ENCODE assay signal across 8 cellular contexts in genomic region chr3:194493997-194494927, GRCh38. TPM values are rescaled to one million over a fixed set of nuclear protein-coding genes. Genes with fewer than 3 reads are reported as not detected.
A peak's percentile ranks its signal among the peaks of the same experiment; 100 is the strongest.
DNase-seq lines count a peak whose midpoint lies in the region; ATAC-seq and TF ChIP-seq lines count a peak whose summit lies in the region.
"Not testable (repeated sequence)": the region's sequence is repeated elsewhere in the genome, so short reads cannot be mapped to it uniquely, and the experiment has no call there.

No MANE protein-coding gene starts in this region.

- H3K36me3 Mint-ChIP-seq in activated T-cell treated with anti-CD3 and anti-CD28 coated beads, Interleukin-2, amount 50 U/mL, for 24 hours (ENCODE audit: low read depth), result not testable (repeated sequence)

- H3K4me1 ChIP-seq in GM23248 (ENCODE audit: insufficient read depth) (peaks cover 37% of the 10 kb centered on the region), OCI-LY1 (ENCODE audit: insufficient read depth, low read length, severe bottlenecking) (peaks cover 62% of the 10 kb centered on the region), mammary epithelial cell (ENCODE audit: insufficient read depth, low read length) (peaks cover 17% of the 10 kb centered on the region), left lung (peaks cover 0 to 67% of the 10 kb centered on the region in 2 donors), skeletal muscle satellite cell (ENCODE audit: control insufficient read depth, insufficient read depth, low read length) (peaks cover 40% of the 10 kb centered on the region)

- CTCF ChIA-PET in mammary epithelial cell (lab: Charles Lee; ENCODE audit: low non-redundant PET), result not testable (repeated sequence)

- H3K27ac ChIP-seq in GM23248 (peak overlapping the region; percentile 67), OCI-LY1 (ENCODE audit: low read depth, low read length, poor library complexity, severe bottlenecking) (peak overlapping the region; percentile 35)
- H3K27ac ChIP-seq in mammary epithelial cell (ENCODE audit: insufficient read depth, low read depth, low read length); left lung: not testable (repeated sequence)

- H3K9me3 ChIP-seq in GM23248 (ENCODE audit: low read depth); OCI-LY1 (ENCODE audit: low read length); mammary epithelial cell (replicated peaks; ENCODE audit: insufficient read depth, low read length); left lung; skeletal muscle satellite cell (replicated peaks; ENCODE audit: low read length): not testable (repeated sequence)

- DNase-seq in AG08395 (ENCODE audit: low spot score) (peak; percentile 70), GM23248 (peak; percentile 93), mammary epithelial cell (peak; percentile 70), fibroblast of peridontal ligament (ENCODE audit: extremely low read depth) (peak; percentile 88)
- not testable (repeated sequence) for DNase-seq in activated T-cell treated with anti-CD3 and anti-CD28 coated beads, Interleukin-2, amount 50 U/mL, for 24 hours; left lung

- TF ChIP-seq CTCF in OCI-LY1 (IDR thresholded peaks at IDR 0.05; ENCODE audit: low read length); mammary epithelial cell (conservative IDR thresholded peaks at IDR 0.05 in 1 of 2, IDR thresholded peaks at IDR 0.05 in 1 of 2; ENCODE audit: extremely low read depth in 1 of 2, insufficient read depth in 1 of 2, low read depth in 1 of 2, low read length in 2 of 2); left lung (IDR thresholded peaks at IDR 0.05): not testable (repeated sequence)

- not testable (repeated sequence) for H3K36me3 ChIP-seq in GM23248 (ENCODE audit: low read depth); mammary epithelial cell (ENCODE audit: insufficient read depth, low read length); left lung; skeletal muscle satellite cell (ENCODE audit: insufficient read depth, low read length)
- H3K36me3 ChIP-seq in OCI-LY1 (ENCODE audit: insufficient read depth, low read length), result peaks cover 27% of the 10 kb centered on the region; the same call in 1 of the 2 replicates

- H2AFZ ChIP-seq in GM23248; OCI-LY1 (ENCODE audit: low read length): not testable (repeated sequence)
- peak overlapping the region; percentile 43 for H2AFZ ChIP-seq in mammary epithelial cell (ENCODE audit: low read depth, low read length)

- intact Hi-C loops in mammary epithelial cell (cut with micrococcal nuclease), result loop anchor here (5.0 kb wide), 1 partner anchor 693 kb away; no protein-coding TSS in a partner anchor
- intact Hi-C loops in left lung (cut with DNase I), result not testable (repeated sequence)

- ATAC-seq in left lung, result peak; percentile 16

- H3K4me3 Mint-ChIP-seq in activated T-cell treated with anti-CD3 and anti-CD28 coated beads, Interleukin-2, amount 50 U/mL, for 24 hours, result not testable (repeated sequence)

- H3K9ac ChIP-seq in GM23248, result peak overlapping the region; percentile 18; the same call in 1 of the 2 replicates
- H3K9ac ChIP-seq in OCI-LY1 (ENCODE audit: low read length); mammary epithelial cell (ENCODE audit: insufficient read depth, low read length): not testable (repeated sequence)
- H3K9ac ChIP-seq in skeletal muscle satellite cell (ENCODE audit: low read depth, low read length), result peak overlapping the region; percentile 0

- H3K27me3 ChIP-seq in GM23248 (replicated peaks; ENCODE audit: insufficient read depth); OCI-LY1 (ENCODE audit: insufficient read depth, low read length); mammary epithelial cell (ENCODE audit: insufficient read depth, low read length); left lung; skeletal muscle satellite cell (ENCODE audit: control insufficient read depth, insufficient read depth, low read length): not testable (repeated sequence)

- peaks cover 47% of the 10 kb centered on the region for H3K4me1 Mint-ChIP-seq in activated T-cell treated with anti-CD3 and anti-CD28 coated beads, Interleukin-2, amount 50 U/mL, for 24 hours (ENCODE audit: low read depth)

- 59 to 61% methylated on average over 10 of the region's 10 CpGs for WGBS in GM23248 (ENCODE audit: low coverage in 1 of 2, low lambda C conversion rate in 2 of 2, missing lambda C conversion rate in 2 of 2), 2 experiments
- WGBS in mammary epithelial cell (ENCODE audit: low coverage, missing lambda C conversion rate), result 71% methylated on average over 9 of the region's 10 CpGs

- H3K27me3 Mint-ChIP-seq in activated T-cell treated with anti-CD3 and anti-CD28 coated beads, Interleukin-2, amount 50 U/mL, for 24 hours, result not testable (repeated sequence)

- H3K4me2 ChIP-seq in GM23248 (ENCODE audit: unreplicated experiment), result peak overlapping the region; percentile 69
- H3K4me2 ChIP-seq in OCI-LY1 (ENCODE audit: low read length); skeletal muscle satellite cell (ENCODE audit: low read length): not testable (repeated sequence)
- peak overlapping the region; percentile 7 for H3K4me2 ChIP-seq in mammary epithelial cell (ENCODE audit: insufficient read depth, low read depth, low read length)

- in situ Hi-C loops in GM23248 (cut with MboI); mammary epithelial cell (cut with MboI; ENCODE audit: low sequenced_read_pairs in 2 of 2): not testable (repeated sequence)

- BruUV-seq in mammary epithelial cell (replicated peaks; lab: Mats Ljungman, UMichigan), result not testable (repeated sequence)

- not testable (repeated sequence) for H3K79me2 ChIP-seq in GM23248 (ENCODE audit: insufficient read depth); OCI-LY1 (ENCODE audit: insufficient read depth, low read length); mammary epithelial cell (ENCODE audit: insufficient read depth, low read length)

- dilution Hi-C loops in mammary epithelial cell (cut with HindIII; ENCODE audit: low sequenced_read_pairs), result not testable (repeated sequence)

- not testable (repeated sequence) for H3K9me3 Mint-ChIP-seq in activated T-cell treated with anti-CD3 and anti-CD28 coated beads, Interleukin-2, amount 50 U/mL, for 24 hours

- not testable (repeated sequence) for H3K9me2 ChIP-seq in GM23248 (ENCODE audit: insufficient read depth); OCI-LY1 (ENCODE audit: low read depth, low read length)

- H4K20me1 ChIP-seq in GM23248 (ENCODE audit: insufficient read depth); OCI-LY1 (ENCODE audit: insufficient read depth, low read length); mammary epithelial cell (ENCODE audit: insufficient read depth, low read length): not testable (repeated sequence)

- H3K4me3 ChIP-seq in GM23248; OCI-LY1 (ENCODE audit: low read depth, low read length, poor library complexity, severe bottlenecking); mammary epithelial cell (replicated peaks in 1 of 3; ENCODE audit: insufficient read depth in 1 of 3, low read depth in 2 of 3, low read length in 3 of 3); left lung; skeletal muscle satellite cell (ENCODE audit: low read length): not testable (repeated sequence)

- H3F3A ChIP-seq in GM23248 (ENCODE audit: insufficient read depth), result peaks cover 34% of the 10 kb centered on the region
- H3F3A ChIP-seq in OCI-LY1 (ENCODE audit: insufficient read depth, low read length), result not testable (repeated sequence)

- peak overlapping the region; percentile 16 for H3K27ac Mint-ChIP-seq in activated T-cell treated with anti-CD3 and anti-CD28 coated beads, Interleukin-2, amount 50 U/mL, for 24 hours

RNA-seq across cellular contexts. Expression of gene ATP13A3, which starts 7.5 kb away (rescaled TPM):
- total RNA-seq in GM23248 (2014; rRNA removed; shearing (Covaris generic)), result 232 and 241 TPM in 2 replicates
- 22.3 and 23.7 TPM in 2 replicates for polyA plus RNA-seq in GM23248 (2016; fragmentation: Nextera tagmentation; extraction: Ambion mirVana)
- 100 to 1,000 TPM; 151 to 226 TPM for total RNA-seq in mammary epithelial cell
- 65.5 TPM for polyA plus RNA-seq in mammary epithelial cell
- polyA minus RNA-seq in mammary epithelial cell, result 76.2 TPM
- 100 to 1,000 TPM; 121 to 123 TPM for total RNA-seq in left lung
- total RNA-seq in skeletal muscle satellite cell (2012; rRNA removed), result 237 and 312 TPM in 2 replicates
